ENCODE assay signal across 8 cellular contexts in genomic region chr6:111759836-111760785, GRCh38.
DNase-seq lines count a peak whose midpoint lies in the region; ATAC-seq, FAIRE-seq and TF ChIP-seq lines count a peak whose summit lies in the region.

No MANE protein-coding gene starts in this region.

- H4K20me1 ChIP-seq in fibroblast of lung (ENCODE audit: control insufficient read depth, extremely low read depth, insufficient read depth, low read length): no peaks in the 10 kb centered on the region

- CTCF ChIA-PET in activated CD4-positive, alpha-beta memory T cell treated with anti-CD3 and anti-CD28 coated beads, Interleukin-2, amount 10 ng/mL, durations not matched to agents 7 days and 5 days (lab: Charles Lee): interaction anchor here (0.7 to 6.6 kb wide), 9 partner anchors 8 to 113 kb away, joined by 3 to 52 read pairs (median 5); partner anchors contain the start of gene FYN

- peaks cover 94% of the 10 kb centered on the region for H3K4me1 Mint-ChIP-seq in activated CD4-positive, alpha-beta memory T cell treated with anti-CD3 and anti-CD28 coated beads, Interleukin-2, amount 10 ng/mL, durations not matched to agents 7 days and 5 days

- POLR2A ChIA-PET in activated CD4-positive, alpha-beta memory T cell treated with anti-CD3 and anti-CD28 coated beads, Interleukin-2, amount 10 ng/mL, durations not matched to agents 7 days and 5 days (lab: Charles Lee): interaction anchor here (0.5 to 7.2 kb wide), 33 partner anchors 7 to 277 kb away, joined by 3 to 92 read pairs (median 5); partner anchors contain the start of genes FYN and REV3L

- peaks cover 39% of the 10 kb centered on the region for H3K36me3 Mint-ChIP-seq in activated CD4-positive, alpha-beta memory T cell treated with anti-CD3 and anti-CD28 coated beads, Interleukin-2, amount 10 ng/mL, durations not matched to agents 7 days and 5 days (ENCODE audit: low read depth)

- H3K4me1 ChIP-seq in fibroblast of lung (ENCODE audit: control insufficient read depth, extremely low read depth, insufficient read depth, low read length): peaks cover 14% of the 10 kb centered on the region

- DNase-seq in DMS 273 treated with DMSO at 0.1 percent for 48 hours (lab: John Stamatoyannopoulos, UW): peak; percentile 60
- DNase-seq in activated CD4-positive, alpha-beta memory T cell treated with anti-CD3 and anti-CD28 coated beads, Interleukin-2, amount 10 ng/mL, durations not matched to agents 7 days and 5 days: peak; percentile 50
- peak; percentile 90 to 98 for DNase-seq in fibroblast of lung (ENCODE audit: low read depth in 2 of 2)
- DNase-seq in sciatic nerve (ENCODE audit: low spot score): no peak
- DNase-seq in H54 (ENCODE audit: insufficient read length, low spot score): no peak
- DNase-seq in NCI-H2107 treated with DMSO at 0.1 percent for 48 hours (lab: John Stamatoyannopoulos, UW; ENCODE audit: unreplicated experiment): no peak
- DNase-seq in GF-D8 (lab: John Stamatoyannopoulos, UW): no peak
- DNase-seq in left colon: no peak

- TF ChIP-seq CTCF in fibroblast of lung (conservative IDR thresholded peaks at IDR 0.05 in 1 of 2, IDR thresholded peaks at IDR 0.05 in 1 of 2; ENCODE audit: low read depth in 1 of 2, low read length in 2 of 2): no peak

- H3K9me3 ChIP-seq in fibroblast of lung (ENCODE audit: control insufficient read depth, insufficient read depth, low read depth, low read length): no peaks in the 10 kb centered on the region

- peak overlapping the region; percentile 88 for H3K4me3 Mint-ChIP-seq in activated CD4-positive, alpha-beta memory T cell treated with anti-CD3 and anti-CD28 coated beads, Interleukin-2, amount 10 ng/mL, durations not matched to agents 7 days and 5 days

- peak overlapping the region; percentile 95 for H3K27ac Mint-ChIP-seq in activated CD4-positive, alpha-beta memory T cell treated with anti-CD3 and anti-CD28 coated beads, Interleukin-2, amount 10 ng/mL, durations not matched to agents 7 days and 5 days

- no peaks in the 10 kb centered on the region for H3K27me3 Mint-ChIP-seq in activated CD4-positive, alpha-beta memory T cell treated with anti-CD3 and anti-CD28 coated beads, Interleukin-2, amount 10 ng/mL, durations not matched to agents 7 days and 5 days

- H2AFZ ChIP-seq in fibroblast of lung (ENCODE audit: low read length): no peak overlapping the region

- H3K27ac ChIP-seq in fibroblast of lung (ENCODE audit: insufficient read depth, low read length): peak overlapping the region; percentile 70

- H3K79me2 ChIP-seq in fibroblast of lung (ENCODE audit: control insufficient read depth, insufficient read depth, low read length): no peaks in the 10 kb centered on the region

- no peaks in the 10 kb centered on the region for H3K36me3 ChIP-seq in fibroblast of lung (ENCODE audit: control insufficient read depth, insufficient read depth, low read length)

- no peaks in the 10 kb centered on the region for H3K27me3 ChIP-seq in fibroblast of lung (ENCODE audit: control insufficient read depth, insufficient read depth, low read length)

- H3K4me3 ChIP-seq in fibroblast of lung (replicated peaks in 1 of 4; ENCODE audit: control extremely low read depth in 1 of 4, insufficient read depth in 1 of 4, low read depth in 3 of 4, low read length in 4 of 4): peak overlapping the region in 2 of 4 experiments; percentile 23 to 32

- ATAC-seq in sciatic nerve (peak; percentile 62), left colon (no peak)

- peak overlapping the region; percentile 5 for H3K9ac ChIP-seq in fibroblast of lung (ENCODE audit: insufficient read depth, low read length)

- no peak for TF ChIP-seq POLR2A in H54 (IDR thresholded peaks at IDR 0.05; ENCODE audit: low read depth, low read length)

- no peak for FAIRE-seq in H54 (lab: Jason Lieb, UNC)

- H3K9me3 Mint-ChIP-seq in activated CD4-positive, alpha-beta memory T cell treated with anti-CD3 and anti-CD28 coated beads, Interleukin-2, amount 10 ng/mL, durations not matched to agents 7 days and 5 days: no peaks in the 10 kb centered on the region

- intact Hi-C loops in sciatic nerve (cut with DNase I) (no loop called here), left colon (cut with DNase I, micrococcal nuclease) (no loop called here)

- peak overlapping the region; percentile 83 for H3K4me2 ChIP-seq in fibroblast of lung (ENCODE audit: extremely low read depth, insufficient read depth, low read length)

Comparison
In these comparisons a context has a peak if more than half of its experiments do, and no peak if none do; other contexts are left out.
1. DNase-seq: peak in DMS 273 treated with DMSO at 0.1 percent for 48 hours (single experiment), activated CD4-positive, alpha-beta memory T cell treated with anti-CD3 and anti-CD28 coated beads, Interleukin-2, amount 10 ng/mL, durations not matched to agents 7 days and 5 days (single experiment) and fibroblast of lung (2 of 2); none in sciatic nerve (single experiment), H54 (single experiment), NCI-H2107 treated with DMSO at 0.1 percent for 48 hours (single experiment), GF-D8 (single experiment) and left colon (0 of 2).